Comparison of ENCODE assay signal across 1 cellular context in the genomic region with DNA sequence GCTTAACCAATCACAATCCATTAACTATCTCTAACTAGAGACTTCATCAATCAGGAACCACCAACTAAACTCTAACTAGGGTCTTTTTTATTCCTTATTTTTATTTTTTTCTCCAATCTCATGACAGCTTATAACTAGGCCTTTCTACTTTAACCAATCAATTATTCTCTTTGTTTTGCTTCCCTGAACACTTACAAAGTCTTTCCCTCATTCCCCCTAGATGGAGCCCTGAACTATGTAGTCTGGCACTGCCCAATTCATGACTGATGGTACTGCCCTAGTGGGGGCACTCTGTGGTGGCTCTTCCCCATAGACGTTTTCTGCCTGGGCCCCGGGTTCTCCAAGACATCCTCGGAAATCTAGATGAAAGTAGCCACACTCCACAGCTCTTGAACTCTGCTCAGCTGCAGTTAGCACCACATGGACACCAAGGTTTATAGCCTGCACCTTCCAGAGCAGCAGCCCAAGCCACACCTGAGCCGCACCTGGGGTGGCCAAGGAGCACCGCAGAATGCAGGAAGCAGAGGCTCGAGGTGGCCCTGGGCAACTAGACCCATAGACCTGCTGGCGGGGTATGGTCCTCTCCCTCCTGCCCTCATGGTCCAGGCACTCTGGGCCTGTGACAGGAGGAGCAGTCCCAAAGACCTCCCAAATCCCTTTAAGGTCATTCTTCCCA.
TF ChIP-seq lines count a peak whose summit lies in the region.

No MANE protein-coding gene starts in this region.

TF ChIP-seq in K562, 482 proteins besides CTCF, POLR2A, EP300 and RAD21:
- TF ChIP-seq SIN3A (IDR thresholded peaks at IDR 0.05; ENCODE audit: borderline replicate concordance in 2 of 2, control insufficient read depth in 1 of 2, low read depth in 2 of 2, low read length in 2 of 2) (no peak), EP400 (IDR thresholded peaks at IDR 0.05) (no peak), MCM2 (IDR thresholded peaks at IDR 0.05; ENCODE audit: low read depth) (no peak), STAG1 (CRISPR knock-in tag; IDR thresholded peaks at IDR 0.05; ENCODE audit: borderline replicate concordance) (no peak), KAT8 (IDR thresholded peaks at IDR 0.05; ENCODE audit: low read depth) (no peak), RBFOX2 (IDR thresholded peaks at IDR 0.05; ENCODE audit: low read depth, low read length) (no peak), TAF9B (IDR thresholded peaks at IDR 0.05; ENCODE audit: partially characterized antibody) (no peak), PPARD (CRISPR knock-in tag; IDR thresholded peaks at IDR 0.05) (no peak), MYC (IDR thresholded peaks at IDR 0.05; ENCODE audit: low read depth, low read length) (no peak), MYC (CRISPR knock-in tag; IDR thresholded peaks at IDR 0.05; ENCODE audit: borderline replicate concordance, low read depth) (no peak), SP2 (IDR thresholded peaks at IDR 0.05; ENCODE audit: extremely low read depth, low read depth, low read length, poor library complexity, severe bottlenecking) (no peak), RBM34 (IDR thresholded peaks at IDR 0.05; ENCODE audit: borderline replicate concordance, insufficient read depth, low read length) (no peak), HDGF (IDR thresholded peaks at IDR 0.05) (no peak), PURB (CRISPR knock-in tag; IDR thresholded peaks at IDR 0.05; ENCODE audit: low read depth) (no peak), LCOR (CRISPR knock-in tag; IDR thresholded peaks at IDR 0.05) (no peak), RBM25 (IDR thresholded peaks at IDR 0.05; ENCODE audit: low read depth, low read length, severe bottlenecking) (no peak), YY1 (IDR thresholded peaks at IDR 0.05; ENCODE audit: borderline replicate concordance in 1 of 3, control insufficient read depth in 1 of 3, extremely low read depth in 1 of 3, insufficient read depth in 3 of 3, insufficient read length in 1 of 3, insufficient replicate concordance in 2 of 3, low read depth in 1 of 3, low read length in 2 of 3) (no peak), SP1 (CRISPR knock-in tag; IDR thresholded peaks at IDR 0.05) (no peak), GATAD2A (IDR thresholded peaks at IDR 0.05) (no peak)
- TF ChIP-seq, protein P1, sequence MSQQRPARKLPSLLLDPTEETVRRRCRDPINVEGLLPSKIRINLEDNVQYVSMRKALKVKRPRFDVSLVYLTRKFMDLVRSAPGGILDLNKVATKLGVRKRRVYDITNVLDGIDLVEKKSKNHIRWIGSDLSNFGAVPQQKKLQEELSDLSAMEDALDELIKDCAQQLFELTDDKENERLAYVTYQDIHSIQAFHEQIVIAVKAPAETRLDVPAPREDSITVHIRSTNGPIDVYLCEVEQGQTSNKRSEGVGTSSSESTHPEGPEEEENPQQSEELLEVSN (IDR thresholded peaks at IDR 0.05; ENCODE audit: borderline replicate concordance in 1 of 2, extremely low read depth in 1 of 2, insufficient read depth in 1 of 2, insufficient read length in 1 of 2, low read depth in 1 of 2, low read length in 1 of 2, poor library complexity in 1 of 2, severe bottlenecking in 1 of 2): no peak
- TF ChIP-seq, protein P2, sequence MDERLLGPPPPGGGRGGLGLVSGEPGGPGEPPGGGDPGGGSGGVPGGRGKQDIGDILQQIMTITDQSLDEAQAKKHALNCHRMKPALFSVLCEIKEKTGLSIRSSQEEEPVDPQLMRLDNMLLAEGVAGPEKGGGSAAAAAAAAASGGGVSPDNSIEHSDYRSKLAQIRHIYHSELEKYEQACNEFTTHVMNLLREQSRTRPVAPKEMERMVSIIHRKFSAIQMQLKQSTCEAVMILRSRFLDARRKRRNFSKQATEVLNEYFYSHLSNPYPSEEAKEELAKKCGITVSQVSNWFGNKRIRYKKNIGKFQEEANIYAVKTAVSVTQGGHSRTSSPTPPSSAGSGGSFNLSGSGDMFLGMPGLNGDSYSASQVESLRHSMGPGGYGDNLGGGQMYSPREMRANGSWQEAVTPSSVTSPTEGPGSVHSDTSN (CRISPR knock-in tag; IDR thresholded peaks at IDR 0.05; ENCODE audit: low read depth): no peak
- TF ChIP-seq, protein P2 (tag; conservative IDR thresholded peaks at IDR 0.05; ENCODE audit: low read depth): no peak
